In genomic region chr12:3263282-3263681, GRCh38 we compare ENCODE assay signal across 1 cellular context.
TF ChIP-seq lines count a peak whose summit lies in the region.

No MANE protein-coding gene starts in this region.

TF ChIP-seq in GM23338, 12 proteins besides CTCF, POLR2A, EP300 and RAD21 (continued from another document):
- no peak for TF ChIP-seq ZNF462 (CRISPR knock-in tag; IDR thresholded peaks at IDR 0.05)
